ENCODE assay signal across 30 cellular contexts in genomic region chr22:47381240-47381639, GRCh38.
"Had no signal": no experiment of that assay in that cellular context is flagged by ENCODE, and none has a peak within 500 bp of the region (broad histone marks: within the 10 kb centered on the region; RNA-seq: fewer than 3 reads in every experiment).

No MANE protein-coding gene starts in this region.

- H3K27ac ChIP-seq: brain microvascular endothelial cell, RWPE1, VCaP had no signal

- ATAC-seq: activated T-helper 17 cell treated with anti-CD3 and anti-CD28 coated beads, Interleukin-2, amount 50 U/mL, for 72 hours; PC-3 had no signal

- H3K36me3 ChIP-seq: brain microvascular endothelial cell had no signal

- H3K27me3 ChIP-seq: brain microvascular endothelial cell had no signal

- DNase-seq: activated B cell treated with CpG ODN at 0.5 μM for 24 hours; activated CD4-positive, alpha-beta memory T cell treated with anti-CD3 and anti-CD28 coated beads for 36 hours; activated CD4-positive, alpha-beta T cell treated with anti-CD3 and anti-CD28 coated beads for 4 hours; activated CD4-positive, alpha-beta T cell treated with anti-CD3 and anti-CD28 coated beads, Interleukin-2, amount 50 U/mL, for 1 hour; activated CD4-positive, CD25-positive, alpha-beta regulatory T cell treated with anti-CD3 and anti-CD28 coated beads, Interleukin-2, amount 50 U/mL, for 72 hours; activated effector memory CD4-positive, alpha-beta T cell treated with anti-CD3 and anti-CD28 coated beads, Interleukin-2, amount 50 U/mL, for 16 hours; activated naive CD4-positive, alpha-beta T cell; activated naive CD4-positive, alpha-beta T cell treated with anti-CD3 and anti-CD28 coated beads, Interleukin-2, amount 50 U/mL, for 16 hours; activated naive CD8-positive, alpha-beta T cell treated with anti-CD3 and anti-CD28 coated beads for 36 hours; activated T-cell treated with anti-CD3 and anti-CD28 coated beads for 4 hours; activated T-cell treated with anti-CD3 and anti-CD28 coated beads, Interleukin-2, amount 50 U/mL, for 48 hours; amniotic stem cell; brain microvascular endothelial cell; NCI-H1105; NCI-H1417 treated with DMSO at 0.1 percent for 48 hours; NCI-H1930; NCI-H2081 treated with DMSO at 0.1 percent for 48 hours; NCI-H226; NCI-H526; NCI-H748 treated with DMSO at 0.1 percent for 48 hours; NK-92 treated with Interleukin-12 subunit alpha and Interleukin-12 subunit beta, amount 100 ng/mL, for 24 hours; PC-3; Right ventricle myocardium superior; SW 1271; T-helper 1 cell; T-helper 2 cell; T-helper 9 cell had no signal
